Comparison of ENCODE assay signal across 16 cellular contexts in genomic region chr17:69764137-69764536, GRCh38.
A peak's percentile ranks its signal among the peaks of the same experiment; 100 is the strongest.
DNase-seq lines count a peak whose midpoint lies in the region; ATAC-seq, FAIRE-seq and TF ChIP-seq lines count a peak whose summit lies in the region.
"Had no signal": no experiment of that assay in that cellular context is flagged by ENCODE, and none has a peak within 500 bp of the region (broad histone marks: within the 10 kb centered on the region; RNA-seq: fewer than 3 reads in every experiment).

No MANE protein-coding gene starts in this region.

- no peak for TF ChIP-seq EP300 in HepG2 (IDR thresholded peaks at IDR 0.05; ENCODE audit: low read depth in 2 of 2, low read length in 2 of 2)
- no peak for TF ChIP-seq EP300 in HepG2 (CRISPR knock-in tag; IDR thresholded peaks at IDR 0.05; ENCODE audit: borderline replicate concordance)
- TF ChIP-seq EP300 in upper lobe of left lung (IDR thresholded peaks at IDR 0.05), result no peak

- H2AFZ ChIP-seq in PC-9, result no peak overlapping the region
- H2AFZ ChIP-seq in HepG2 (ENCODE audit: low read length), result no peak overlapping the region

- ATAC-seq in HepG2 (no peak), upper lobe of left lung (ENCODE audit: low FRiP score in 2 of 2) (no peak), natural killer cell (no peak), GM21515 (IDR thresholded peaks at IDR 0.05; ENCODE audit: unreplicated experiment) (no peak)
- ATAC-seq: HCT116 had no signal

- H3K79me2 ChIP-seq in PC-9 (ENCODE audit: low read depth) (no peaks in the 10 kb centered on the region), HepG2 (ENCODE audit: insufficient read depth, low read length) (no peaks in the 10 kb centered on the region)

- H3K4me1 Mint-ChIP-seq in natural killer cell, result no peaks in the 10 kb centered on the region

- in situ Hi-C loops in HepG2 (cut with HindIII; ENCODE audit: extremely low pct_ligation_motif_present, low pct_unique_long_range_greater_than_20kb), result no loop called here

- no peaks in the 10 kb centered on the region for H3K27me3 Mint-ChIP-seq in natural killer cell (ENCODE audit: low read depth in 2 of 2)

- CTCF ChIA-PET in PC-9 (lab: Charles Lee), result no interaction called here
- CTCF ChIA-PET in HepG2 (lab: Yijun Ruan, JAX; ENCODE audit: low intra/inter-chr PET ratio, low total read pairs), result no interaction called here

- POLR2A ChIA-PET in PC-9 (lab: Charles Lee; ENCODE audit: unreplicated experiment), result no interaction called here
- POLR2A ChIA-PET in HepG2 (lab: Yijun Ruan, JAX), result no interaction called here

- no peaks in the 10 kb centered on the region for H3K9me2 ChIP-seq in PC-9 (ENCODE audit: insufficient read depth)

- peak overlapping the region; percentile 98 for H3K27ac ChIP-seq in PC-9
- H3K27ac ChIP-seq in epithelial cell of prostate, result peak overlapping the region; percentile 87
- no peak overlapping the region for H3K27ac ChIP-seq in HepG2 (ENCODE audit: extremely low read length, insufficient read depth, low read length)
- no peak overlapping the region for H3K27ac ChIP-seq in upper lobe of left lung
- H3K27ac ChIP-seq: BLaER1 treated with 17β-estradiol and CSF1 and Interleukin-3, amounts not matched to agents 10 nM and 100 nM had no signal

- 2% methylated on average over 1 of the region's 1 CpG for WGBS in HepG2 (ENCODE audit: low lambda C conversion rate)
- 85 to 91% methylated on average over 1 of the region's 1 CpG for WGBS in upper lobe of left lung, 2 donors

- intact Hi-C loops in PC-9 (cut with micrococcal nuclease; ENCODE audit: unreplicated experiment) (no loop called here), HepG2 (cut with micrococcal nuclease; ENCODE audit: unreplicated experiment) (no loop called here), natural killer cell (cut with micrococcal nuclease) (no loop called here)

- TF ChIP-seq POLR2A in HepG2 (IDR thresholded peaks at IDR 0.05; ENCODE audit: insufficient read depth in 1 of 2, low read depth in 2 of 2, low read length in 2 of 2) (no peak), upper lobe of left lung (IDR thresholded peaks at IDR 0.05) (no peak)

- H3F3A ChIP-seq in PC-9 (ENCODE audit: insufficient read depth, low read depth), result peaks cover 8% of the 10 kb centered on the region

- H3K36me3 Mint-ChIP-seq in natural killer cell, result no peaks in the 10 kb centered on the region

- BruUV-seq in PC-9 (replicated peaks; lab: Mats Ljungman, UMichigan) (no TSS peak), HepG2 (replicated peaks; lab: Mats Ljungman, UMichigan) (no TSS peak)

- H3K4me1 ChIP-seq in PC-9 (replicated peaks; ENCODE audit: insufficient read depth) (peaks cover 44% of the 10 kb centered on the region), HepG2 (ENCODE audit: insufficient read depth, low read length) (no peaks in the 10 kb centered on the region), upper lobe of left lung (peaks cover 0 to 17% (median 4%) of the 10 kb centered on the region in 4 donors)

- no peaks in the 10 kb centered on the region for H3K36me3 ChIP-seq in PC-9 (ENCODE audit: low read depth)
- no peaks in the 10 kb centered on the region for H3K36me3 ChIP-seq in HepG2 (replicated peaks in 1 of 2; ENCODE audit: control insufficient read depth in 1 of 2, insufficient read depth in 2 of 2, low read length in 2 of 2)
- no peaks in the 10 kb centered on the region for H3K36me3 ChIP-seq in upper lobe of left lung
- H3K36me3 ChIP-seq: BLaER1 treated with 17β-estradiol and CSF1 and Interleukin-3, amounts not matched to agents 10 nM and 100 nM had no signal

- TF ChIP-seq RAD21 in HepG2 (CRISPR knock-in tag; IDR thresholded peaks at IDR 0.05), result no peak

- TF ChIP-seq CTCF in PC-9 (conservative IDR thresholded peaks at IDR 0.05) (no peak), HepG2 (CRISPR knock-in tag; IDR thresholded peaks at IDR 0.05) (no peak), upper lobe of left lung (IDR thresholded peaks at IDR 0.05) (no peak), natural killer cell (IDR thresholded peaks at IDR 0.05) (no peak)

- no peak overlapping the region for H3K4me3 Mint-ChIP-seq in natural killer cell

- no peak for FAIRE-seq in HepG2 (lab: Jason Lieb, UNC)

- H3K4me3 ChIP-seq in PC-9 (no peak overlapping the region), HepG2 (replicated peaks in 1 of 3; ENCODE audit: insufficient read depth in 1 of 3, low read depth in 2 of 3, low read length in 3 of 3) (no peak overlapping the region), upper lobe of left lung (no peak overlapping the region)
- H3K4me3 ChIP-seq: BLaER1 treated with 17β-estradiol and CSF1 and Interleukin-3, amounts not matched to agents 10 nM and 100 nM had no signal

- H3K27me3 ChIP-seq in PC-9 (ENCODE audit: insufficient read depth, low read depth), result no peaks in the 10 kb centered on the region
- no peaks in the 10 kb centered on the region for H3K27me3 ChIP-seq in HepG2 (ENCODE audit: control insufficient read depth in 1 of 2, insufficient read depth in 2 of 2, low read length in 2 of 2)
- H3K27me3 ChIP-seq in upper lobe of left lung, result no peaks in the 10 kb centered on the region
- H3K27me3 ChIP-seq: BLaER1 treated with 17β-estradiol and CSF1 and Interleukin-3, amounts not matched to agents 10 nM and 100 nM had no signal

- H4K20me1 ChIP-seq in PC-9 (ENCODE audit: insufficient read depth), result no peaks in the 10 kb centered on the region
- H4K20me1 ChIP-seq in HepG2 (ENCODE audit: insufficient read depth, low read length), result no peaks in the 10 kb centered on the region
- H4K20me1 ChIP-seq: BLaER1 treated with 17β-estradiol and CSF1 and Interleukin-3, amounts not matched to agents 10 nM and 100 nM had no signal

- peak; percentile 37 for DNase-seq in ELR (ENCODE audit: low read depth)
- DNase-seq in PC-9, result peak in 1 of 2 experiments; percentile 52
- DNase-seq in epithelial cell of prostate (ENCODE audit: low read depth, low spot score), result no peak
- no peak for DNase-seq in HepG2 (ENCODE audit: low spot score)
- no peak for DNase-seq in upper lobe of left lung
- no peak for DNase-seq in natural killer cell
- no peak for DNase-seq in GM19238 (ENCODE audit: insufficient read length, low spot score)
- DNase-seq: DMS 273 treated with DMSO at 0.1 percent for 48 hours, KBM-7, NCI-H1092 treated with DMSO at 0.1 percent for 48 hours, NCI-H1694 treated with DMSO at 0.1 percent for 48 hours, NCI-H774, SIG-M5 had no signal

- H3K9me3 ChIP-seq in PC-9 (ENCODE audit: insufficient read depth, low read depth), result peaks cover 11% of the 10 kb centered on the region
- peaks cover 96% of the 10 kb centered on the region for H3K9me3 ChIP-seq in HepG2 (ENCODE audit: low read length)
- no peaks in the 10 kb centered on the region for H3K9me3 ChIP-seq in upper lobe of left lung
- H3K9me3 ChIP-seq: BLaER1 treated with 17β-estradiol and CSF1 and Interleukin-3, amounts not matched to agents 10 nM and 100 nM had no signal

- peaks cover 6% of the 10 kb centered on the region in 2 donors for H3K9me3 Mint-ChIP-seq in natural killer cell

- no peak overlapping the region for H3K27ac Mint-ChIP-seq in natural killer cell

- H3K4me2 ChIP-seq in PC-9 (peak overlapping the region; percentile 19), HepG2 (ENCODE audit: low read depth, low read length) (no peak overlapping the region)
- H3K4me2 ChIP-seq: BLaER1 treated with 17β-estradiol and CSF1 and Interleukin-3, amounts not matched to agents 10 nM and 100 nM had no signal

- H3K9ac ChIP-seq in HepG2 (ENCODE audit: insufficient read depth, low read depth, low read length), result no peak overlapping the region
- H3K9ac ChIP-seq: BLaER1 treated with 17β-estradiol and CSF1 and Interleukin-3, amounts not matched to agents 10 nM and 100 nM had no signal

TF ChIP-seq in HepG2, 621 proteins besides CTCF, POLR2A, EP300 and RAD21:
- TF ChIP-seq MZF1 (CRISPR knock-in tag; IDR thresholded peaks at IDR 0.05; ENCODE audit: borderline replicate concordance), result no peak
- peak; percentile 34; the same call in 1 of the 2 replicates for TF ChIP-seq NFE2L2 (IDR thresholded peaks at IDR 0.05; ENCODE audit: low read length)

Comparison
In these comparisons a context has a peak if more than half of its experiments do, and no peak if none do; other contexts are left out.
1. H3K27ac ChIP-seq: peak in PC-9 (single experiment) and epithelial cell of prostate (single experiment); none in HepG2 (single experiment) and upper lobe of left lung (0 of 4).